Comparison of ENCODE assay signal across 8 cellular contexts in genomic region chr12:123946516-123947505, GRCh38. TPM values are rescaled to one million over a fixed set of nuclear protein-coding genes. Genes with fewer than 3 reads are reported as not detected.
A peak's percentile ranks its signal among the peaks of the same experiment; 100 is the strongest.
DNase-seq lines count a peak whose midpoint lies in the region; ATAC-seq and TF ChIP-seq lines count a peak whose summit lies in the region.
"Not testable (repeated sequence)": the region's sequence is repeated elsewhere in the genome, so short reads cannot be mapped to it uniquely, and the experiment has no call there.

No MANE protein-coding gene starts in this region.

- H3K9me3 ChIP-seq in Caco-2, upper lobe of right lung: not testable (repeated sequence)

- ATAC-seq in Right ventricle myocardium inferior = peak; percentile 73
- peak; percentile 85 for ATAC-seq in left ventricle myocardium superior
- ATAC-seq in stimulated activated effector memory CD8-positive, alpha-beta T cell treated with anti-CD3 and anti-CD28 coated beads, Interleukin-12 subunit alpha, Interleukin-12 subunit beta, amount 100 ng/mL, for 72 hours = not testable (repeated sequence)
- ATAC-seq in upper lobe of right lung = peak; percentile 76

- CTCF ChIA-PET in Caco-2 (lab: Charles Lee) = not testable (repeated sequence)

- H3K36me3 Mint-ChIP-seq in Caco-2 (ENCODE audit: insufficient read depth, unreplicated experiment) = not testable (repeated sequence)
- H3K36me3 Mint-ChIP-seq in stimulated activated effector memory CD8-positive, alpha-beta T cell treated with anti-CD3 and anti-CD28 coated beads, Interleukin-12 subunit alpha, Interleukin-12 subunit beta, amount 100 ng/mL, for 72 hours = peaks cover 15% of the 10 kb centered on the region

- H3K4me1 Mint-ChIP-seq in Caco-2 (ENCODE audit: low read depth, unreplicated experiment) = not testable (repeated sequence)
- H3K4me1 Mint-ChIP-seq in stimulated activated effector memory CD8-positive, alpha-beta T cell treated with anti-CD3 and anti-CD28 coated beads, Interleukin-12 subunit alpha, Interleukin-12 subunit beta, amount 100 ng/mL, for 72 hours = peaks cover 11% of the 10 kb centered on the region

- not testable (repeated sequence) for H3K27me3 Mint-ChIP-seq in Caco-2 (ENCODE audit: insufficient read depth, unreplicated experiment)

- H3K4me1 ChIP-seq in Caco-2 (peaks cover 12% of the 10 kb centered on the region), upper lobe of right lung (peaks cover 18% of the 10 kb centered on the region)

- H3K27ac ChIP-seq in cingulate gyrus (ENCODE audit: low read depth, low read length) (peak overlapping the region; percentile 69), upper lobe of right lung (peak overlapping the region; percentile 44)

- not testable (repeated sequence) for H3K27me3 ChIP-seq in Caco-2 (replicated peaks; ENCODE audit: control insufficient read depth, insufficient read depth, low read length); upper lobe of right lung

- intact Hi-C loops in Caco-2 (cut with micrococcal nuclease; ENCODE audit: unreplicated experiment); Right ventricle myocardium inferior (cut with DNase I); left ventricle myocardium superior (cut with micrococcal nuclease); upper lobe of right lung (cut with DNase I): not testable (repeated sequence)

- TF ChIP-seq CTCF in Caco-2 (IDR thresholded peaks at IDR 0.05; ENCODE audit: insufficient read depth in 1 of 2, low read depth in 1 of 2, low read length in 1 of 2, severe bottlenecking in 1 of 2, unreplicated experiment in 1 of 2); upper lobe of right lung (IDR thresholded peaks at IDR 0.05): not testable (repeated sequence)

- BruUV-seq in Caco-2 (replicated peaks; lab: Mats Ljungman, UMichigan) = not testable (repeated sequence)

- not testable (repeated sequence) for H3K9me3 Mint-ChIP-seq in Caco-2 (ENCODE audit: unreplicated experiment); stimulated activated effector memory CD8-positive, alpha-beta T cell treated with anti-CD3 and anti-CD28 coated beads, Interleukin-12 subunit alpha, Interleukin-12 subunit beta, amount 100 ng/mL, for 72 hours

- H3K36me3 ChIP-seq in Caco-2 (ENCODE audit: control insufficient read depth, insufficient read depth, low read length) = not testable (repeated sequence)
- H3K36me3 ChIP-seq in upper lobe of right lung = peaks cover 27% of the 10 kb centered on the region

- POLR2A ChIA-PET in Caco-2 (lab: Charles Lee) = not testable (repeated sequence)

- DNase-seq in Caco-2; stimulated activated effector memory CD8-positive, alpha-beta T cell treated with anti-CD3 and anti-CD28 coated beads, Interleukin-12 subunit alpha, Interleukin-12 subunit beta, amount 100 ng/mL, for 72 hours (ENCODE audit: low spot score in 2 of 2): not testable (repeated sequence)
- DNase-seq in activated CD8-positive, alpha-beta memory T cell treated with anti-CD3 and anti-CD28 coated beads for 24 hours = peak; percentile 32
- DNase-seq in Right ventricle myocardium inferior (ENCODE audit: missing footprints) (peak; percentile 68), left ventricle myocardium superior (peak; percentile 62), medulla oblongata (ENCODE audit: extremely low spot score) (peak; percentile 40), upper lobe of right lung (peak; percentile 79)

- H3K27ac Mint-ChIP-seq in Caco-2 (ENCODE audit: unreplicated experiment) = peak overlapping the region; percentile 13
- peak overlapping the region; percentile 48 for H3K27ac Mint-ChIP-seq in stimulated activated effector memory CD8-positive, alpha-beta T cell treated with anti-CD3 and anti-CD28 coated beads, Interleukin-12 subunit alpha, Interleukin-12 subunit beta, amount 100 ng/mL, for 72 hours

- not testable (repeated sequence) for H3K4me3 Mint-ChIP-seq in Caco-2 (ENCODE audit: unreplicated experiment); stimulated activated effector memory CD8-positive, alpha-beta T cell treated with anti-CD3 and anti-CD28 coated beads, Interleukin-12 subunit alpha, Interleukin-12 subunit beta, amount 100 ng/mL, for 72 hours

- not testable (repeated sequence) for H3K4me3 ChIP-seq in Caco-2 (ENCODE audit: low read depth, low read length); upper lobe of right lung

RNA-seq across cellular contexts. Expression of gene CCDC92, which starts 25.8 kb away (rescaled TPM):
- 14.7 and 16.8 TPM in 2 replicates for total RNA-seq in Caco-2 (2022)
- total RNA-seq in Right ventricle myocardium inferior = 58.2 TPM
- total RNA-seq in left ventricle myocardium superior = 54.0 TPM
- total RNA-seq in upper lobe of right lung = 48.6 TPM

RNA-seq across cellular contexts. Expression of gene ZNF664, which starts 26.2 kb away (rescaled TPM):
- 117 and 122 TPM in 2 replicates for total RNA-seq in Caco-2 (2022)
- 86.6 TPM for total RNA-seq in Right ventricle myocardium inferior
- total RNA-seq in left ventricle myocardium superior = 85.2 TPM
- total RNA-seq in upper lobe of right lung = 92.3 TPM
